25 cellular contexts compared by ENCODE assay signal in genomic region chr11:44307340-44308099, GRCh38. TPM values are rescaled to one million over a fixed set of nuclear protein-coding genes. Genes with fewer than 3 reads are reported as not detected.
DNase-seq lines count a peak whose midpoint lies in the region; ATAC-seq, FAIRE-seq and TF ChIP-seq lines count a peak whose summit lies in the region.
"Had no signal": no experiment of that assay in that cellular context is flagged by ENCODE, and none has a peak within 500 bp of the region (broad histone marks: within the 10 kb centered on the region; RNA-seq: fewer than 3 reads in every experiment).

No MANE protein-coding gene starts in this region.

- no peak overlapping the region for H3K27ac ChIP-seq in CD4-positive, alpha-beta memory T cell (ENCODE audit: low read depth, low read length)
- no peak overlapping the region for H3K27ac ChIP-seq in neuronal stem cell (replicated peaks; ENCODE audit: low read length)
- no peak overlapping the region for H3K27ac ChIP-seq in transverse colon
- H3K27ac ChIP-seq: body of pancreas, colonic mucosa, upper lobe of right lung had no signal

- TF ChIP-seq EP300 in transverse colon (IDR thresholded peaks at IDR 0.05; ENCODE audit: low read depth): no peak

- peak overlapping the region; percentile 76 for H3K14ac ChIP-seq in neuronal stem cell (ENCODE audit: low read length)

- TF ChIP-seq POLR2A in transverse colon (IDR thresholded peaks at IDR 0.05): no peak

- ATAC-seq in activated T-cell treated with anti-CD3 and anti-CD28 coated beads, Interleukin-2, amount 50 U/mL, for 72 hours (replicated peaks in 1 of 2): no peak
- no peak for ATAC-seq in GM19463 (IDR thresholded peaks at IDR 0.05; ENCODE audit: unreplicated experiment)
- ATAC-seq: activated CD4-positive, alpha-beta T cell treated with anti-CD3 and anti-CD28 coated beads for 36 hours; activated naive CD4-positive, alpha-beta T cell treated with anti-CD3 and anti-CD28 coated beads, Interleukin-2, amount 50 U/mL, for 72 hours; body of pancreas; effector memory CD8-positive, alpha-beta T cell; HepG2; upper lobe of right lung had no signal

- no peaks in the 10 kb centered on the region for H3K36me3 Mint-ChIP-seq in CD4-positive, alpha-beta memory T cell
- peaks cover 7% of the 10 kb centered on the region for H3K36me3 Mint-ChIP-seq in endothelial cell (ENCODE audit: low read depth, unreplicated experiment)
- H3K36me3 Mint-ChIP-seq in activated T-cell treated with anti-CD3 and anti-CD28 coated beads, Interleukin-2, amount 50 U/mL, for 72 hours (ENCODE audit: insufficient read depth in 2 of 2): no peaks in the 10 kb centered on the region

- H3K23ac ChIP-seq in neuronal stem cell (ENCODE audit: low read depth, low read length, poor library complexity): peak overlapping the region; percentile 52

- DNase-seq in CD4-positive, alpha-beta memory T cell: no peak
- no peak for DNase-seq in HTR-8/SVneo (ENCODE audit: insufficient read length, low spot score)
- no peak for DNase-seq in endothelial cell (ENCODE audit: low spot score)
- no peak for DNase-seq in neuronal stem cell (ENCODE audit: low spot score)
- DNase-seq in activated T-cell treated with anti-CD3 and anti-CD28 coated beads, Interleukin-2, amount 50 U/mL, for 72 hours: no peak
- DNase-seq in transverse colon: no peak
- DNase-seq: activated CD4-positive, alpha-beta T cell treated with anti-CD3 and anti-CD28 coated beads for 36 hours; body of pancreas; colonic mucosa; effector memory CD8-positive, alpha-beta T cell; GDM1; kidney glomerular epithelial cell; NCI-H1092 treated with DMSO at 0.1 percent for 48 hours; NCI-H2029 treated with DMSO at 0.1 percent for 48 hours; NCI-H345; NCI-H82; OCI-M1; SHP77; upper lobe of right lung had no signal

- POLR2A ChIA-PET in CD4-positive, alpha-beta memory T cell (lab: Charles Lee; ENCODE audit: partially characterized antibody): no interaction called here

- H2AFZ ChIP-seq in neuronal stem cell (ENCODE audit: low read length): no peak overlapping the region

- H2BK15ac ChIP-seq in neuronal stem cell (ENCODE audit: low read length): no peak overlapping the region

- no peak overlapping the region for H2BK12ac ChIP-seq in neuronal stem cell (ENCODE audit: low read length)

- H2BK120ac ChIP-seq in neuronal stem cell (ENCODE audit: low read depth, low read length): no peak overlapping the region

- TF ChIP-seq CTCF in endothelial cell (IDR thresholded peaks at IDR 0.05; ENCODE audit: unreplicated experiment) (no peak), transverse colon (IDR thresholded peaks at IDR 0.05) (no peak)

- in situ Hi-C loops in transverse colon (cut with MboI; ENCODE audit: low pct_ligation_motif_present in 1 of 4, low pct_unique_long_range_greater_than_20kb in 1 of 4, low sequenced_read_pairs in 3 of 4): loop anchor here in 1 of 4 donors (25.0 kb wide), 1 partner anchor 580 kb away; no protein-coding TSS in a partner anchor

- peaks cover 54% of the 10 kb centered on the region for H3K27me3 ChIP-seq in CD4-positive, alpha-beta memory T cell (ENCODE audit: insufficient read depth, low read length)
- H3K27me3 ChIP-seq in neuronal stem cell (ENCODE audit: control insufficient read depth in 3 of 3, insufficient read depth in 3 of 3, low read depth in 1 of 3, low read length in 3 of 3) (peaks cover 85 to 100% (median 100%) of the 10 kb centered on the region in 3 experiments), transverse colon (peaks cover 100% of the 10 kb centered on the region)

- H2AK5ac ChIP-seq in neuronal stem cell (ENCODE audit: low read depth, low read length): peak overlapping the region; percentile 59

- no peaks in the 10 kb centered on the region for H3K9me3 ChIP-seq in CD4-positive, alpha-beta memory T cell (ENCODE audit: control insufficient read depth in 1 of 2, low read length in 2 of 2)
- peaks cover 0 to 4% of the 10 kb centered on the region in 2 donors for H3K9me3 ChIP-seq in neuronal stem cell (replicated peaks in 1 of 2; ENCODE audit: control insufficient read depth in 2 of 2, insufficient read depth in 1 of 2, low read depth in 1 of 2, low read length in 2 of 2)
- no peaks in the 10 kb centered on the region for H3K9me3 ChIP-seq in transverse colon
- H3K9me3 ChIP-seq: body of pancreas, colonic mucosa, upper lobe of right lung had no signal

- no peaks in the 10 kb centered on the region for H3K36me3 ChIP-seq in CD4-positive, alpha-beta memory T cell (ENCODE audit: insufficient read depth, low read length)
- no peaks in the 10 kb centered on the region for H3K36me3 ChIP-seq in neuronal stem cell (replicated peaks in 1 of 2; ENCODE audit: control insufficient read depth in 2 of 2, insufficient read depth in 2 of 2, low read length in 2 of 2)
- no peaks in the 10 kb centered on the region for H3K36me3 ChIP-seq in transverse colon
- H3K36me3 ChIP-seq: colonic mucosa, upper lobe of right lung had no signal

- H3K27ac Mint-ChIP-seq in CD4-positive, alpha-beta memory T cell: no peak overlapping the region
- peak overlapping the region; percentile 21 for H3K27ac Mint-ChIP-seq in endothelial cell (ENCODE audit: unreplicated experiment)
- H3K27ac Mint-ChIP-seq in activated T-cell treated with anti-CD3 and anti-CD28 coated beads, Interleukin-2, amount 50 U/mL, for 72 hours: no peak overlapping the region
- H3K27ac Mint-ChIP-seq: activated CD4-positive, alpha-beta T cell treated with anti-CD3 and anti-CD28 coated beads for 36 hours; activated naive CD4-positive, alpha-beta T cell treated with anti-CD3 and anti-CD28 coated beads, Interleukin-2, amount 50 U/mL, for 72 hours; effector memory CD8-positive, alpha-beta T cell had no signal

- H3K4me3 Mint-ChIP-seq in CD4-positive, alpha-beta memory T cell: peak overlapping the region in 7 of 8 donors; percentile 24 to 92 (median 54)
- H3K4me3 Mint-ChIP-seq in endothelial cell (ENCODE audit: unreplicated experiment): no peak overlapping the region
- no peak overlapping the region for H3K4me3 Mint-ChIP-seq in activated T-cell treated with anti-CD3 and anti-CD28 coated beads, Interleukin-2, amount 50 U/mL, for 72 hours

- no CpG with 5 or more reads among the region's 10 CpGs for WGBS in neuronal stem cell (ENCODE audit: extremely low coverage in 2 of 2, insufficient read length in 2 of 2, insufficient replicate concordance in 1 of 2), 2 donors
- 86% methylated on average over 5 to 10 of the region's 10 CpGs for WGBS in transverse colon (ENCODE audit: low coverage in 1 of 2), 2 donors

- H3K4me3 ChIP-seq in CD4-positive, alpha-beta memory T cell (ENCODE audit: low read length in 2 of 2): no peak overlapping the region
- H3K4me3 ChIP-seq in neuronal stem cell (ENCODE audit: low read length in 2 of 2) (peak overlapping the region in 1 of 2 donors; percentile 3), transverse colon (no peak overlapping the region)
- H3K4me3 ChIP-seq: body of pancreas, colonic mucosa, upper lobe of right lung had no signal

- peaks cover 19 to 49% (median 29%) of the 10 kb centered on the region in 4 donors for H3K4me1 Mint-ChIP-seq in CD4-positive, alpha-beta memory T cell
- peaks cover 25% of the 10 kb centered on the region for H3K4me1 Mint-ChIP-seq in endothelial cell (ENCODE audit: unreplicated experiment)
- peaks cover 34% of the 10 kb centered on the region for H3K4me1 Mint-ChIP-seq in activated T-cell treated with anti-CD3 and anti-CD28 coated beads, Interleukin-2, amount 50 U/mL, for 72 hours (ENCODE audit: low read depth)

- H3K4ac ChIP-seq in neuronal stem cell (ENCODE audit: low read length): no peak overlapping the region

- H3K4me2 ChIP-seq in neuronal stem cell (ENCODE audit: insufficient read depth, low read length, poor library complexity, severe bottlenecking): no peak overlapping the region

- no peak overlapping the region for H2BK5ac ChIP-seq in neuronal stem cell (ENCODE audit: low read length)

- H3K4me1 ChIP-seq in CD4-positive, alpha-beta memory T cell (ENCODE audit: insufficient read depth, low read length): peaks cover 25% of the 10 kb centered on the region
- H3K4me1 ChIP-seq in neuronal stem cell (ENCODE audit: control insufficient read depth in 2 of 2, insufficient read depth in 1 of 2, low read depth in 1 of 2, low read length in 2 of 2) (peaks cover 4 to 15% of the 10 kb centered on the region in 2 donors), transverse colon (peaks cover 9 to 43% (median 36%) of the 10 kb centered on the region in 4 donors)

- no peak overlapping the region for H4K8ac ChIP-seq in neuronal stem cell (ENCODE audit: low read depth, low read length)

- peaks cover 0 to 4% (median 0%) of the 10 kb centered on the region in 8 donors for H3K9me3 Mint-ChIP-seq in CD4-positive, alpha-beta memory T cell
- no peaks in the 10 kb centered on the region for H3K9me3 Mint-ChIP-seq in endothelial cell (ENCODE audit: unreplicated experiment)
- H3K9me3 Mint-ChIP-seq in activated T-cell treated with anti-CD3 and anti-CD28 coated beads, Interleukin-2, amount 50 U/mL, for 72 hours: no peaks in the 10 kb centered on the region
- H3K9me3 Mint-ChIP-seq: activated naive CD4-positive, alpha-beta T cell treated with anti-CD3 and anti-CD28 coated beads, Interleukin-2, amount 50 U/mL, for 72 hours; effector memory CD8-positive, alpha-beta T cell had no signal

- H3K9ac ChIP-seq in neuronal stem cell (ENCODE audit: low read depth, low read length, poor library complexity): peak overlapping the region; percentile 63

- intact Hi-C loops in CD4-positive, alpha-beta memory T cell (cut with micrococcal nuclease): no loop called here
- intact Hi-C loops in transverse colon (cut with DNase I; ENCODE audit: low total_unique reads): no loop called here

- H3K79me1 ChIP-seq in neuronal stem cell (ENCODE audit: low read depth, low read length): no peaks in the 10 kb centered on the region

- CTCF ChIA-PET in CD4-positive, alpha-beta memory T cell (lab: Charles Lee; ENCODE audit: partially characterized antibody): no interaction called here

- peak; percentile 58 for FAIRE-seq in HTR-8/SVneo (lab: Jason Lieb, UNC)
- FAIRE-seq: GM18507, HepG2 had no signal

- H3K18ac ChIP-seq in neuronal stem cell (ENCODE audit: low read length): peak overlapping the region; percentile 52

- H3K27me3 Mint-ChIP-seq in CD4-positive, alpha-beta memory T cell: peaks cover 60 to 72% of the 10 kb centered on the region in 2 donors
- H3K27me3 Mint-ChIP-seq in endothelial cell (ENCODE audit: unreplicated experiment): peaks cover 53% of the 10 kb centered on the region
- peaks cover 90% of the 10 kb centered on the region for H3K27me3 Mint-ChIP-seq in activated T-cell treated with anti-CD3 and anti-CD28 coated beads, Interleukin-2, amount 50 U/mL, for 72 hours (ENCODE audit: low read depth)

- H4K91ac ChIP-seq in neuronal stem cell (ENCODE audit: low read depth, low read length, poor library complexity): no peak overlapping the region

RNA-seq across cellular contexts. Expression of gene ALX4, which starts 2.4 kb away (rescaled TPM):
- not detected for total RNA-seq in CD4-positive, alpha-beta memory T cell
- polyA plus RNA-seq in CD4-positive, alpha-beta memory T cell: not detected
- total RNA-seq in endothelial cell (ENCODE audit: unreplicated experiment) (not detected), transverse colon (not detected)
- polyA plus RNA-seq in neuronal stem cell (2013, experiment 1 of 2): not detected
- polyA plus RNA-seq in neuronal stem cell (2013, experiment 2 of 2): 0.01 TPM
- not detected for total RNA-seq in activated T-cell treated with anti-CD3 and anti-CD28 coated beads, Interleukin-2, amount 50 U/mL, for 72 hours
- total RNA-seq: activated CD4-positive, alpha-beta T cell treated with anti-CD3 and anti-CD28 coated beads for 36 hours; activated naive CD4-positive, alpha-beta T cell treated with anti-CD3 and anti-CD28 coated beads, Interleukin-2, amount 50 U/mL, for 72 hours; body of pancreas; colonic mucosa; HepG2; lung microvascular endothelial cell; T-helper 1 cell treated with Interleukin-12 subunit alpha and Interleukin-12 subunit beta and Interleukin-4 antibody, amounts not matched to agents 30 ng/mL and 1 ng/mL, for 36 hours; upper lobe of right lung had no signal
- polyA plus RNA-seq: HepG2 had no signal

Comparison
In these comparisons a context has a peak if more than half of its experiments do, and no peak if none do; other contexts are left out.
1. H3K4me3 Mint-ChIP-seq: peak in CD4-positive, alpha-beta memory T cell (7 of 8); none in endothelial cell (single experiment) and activated T-cell treated with anti-CD3 and anti-CD28 coated beads, Interleukin-2, amount 50 U/mL, for 72 hours (0 of 2).